ENCODE assay signal across 10 cellular contexts in genomic region chr2:226838758-226839555, GRCh38. TPM values are rescaled to one million over a fixed set of nuclear protein-coding genes. Genes with fewer than 3 reads are reported as not detected.
DNase-seq lines count a peak whose midpoint lies in the region; ATAC-seq, FAIRE-seq and TF ChIP-seq lines count a peak whose summit lies in the region.
"Had no signal": no experiment of that assay in that cellular context is flagged by ENCODE, and none has a peak within 500 bp of the region (broad histone marks: within the 10 kb centered on the region; RNA-seq: fewer than 3 reads in every experiment).

No MANE protein-coding gene starts in this region.

- 0 out of 6 replicates have a peak overlapping the region, but pooled peaks of 1 of the 2 experiments have one; percentile 13 for H3K27ac ChIP-seq in A549
- H3K27ac ChIP-seq: BLaER1 had no signal

- no peak overlapping the region; the same call in 2 of the 3 replicates for H3K4me3 ChIP-seq in A549
- peak overlapping the region; percentile 54 for H3K4me3 ChIP-seq in GM06990 (replicated peaks; ENCODE audit: low read depth, low read length)
- H3K4me3 ChIP-seq in Loucy (ENCODE audit: low read length, poor library complexity, severe bottlenecking) = peak overlapping the region; percentile 87
- H3K4me3 ChIP-seq: BLaER1 had no signal

- H3K4me3 Mint-ChIP-seq in activated naive CD8-positive, alpha-beta T cell treated with anti-CD3 and anti-CD28 coated beads, Interleukin-2, amount 50 U/mL, for 24 hours = peak overlapping the region; percentile 88

- H3K36me3 ChIP-seq in GM06990 (ENCODE audit: control insufficient read depth, insufficient read depth, low read length) (no peaks in the 10 kb centered on the region; the same call in 1 of the 2 replicates), Loucy (ENCODE audit: insufficient read depth, low read length) (no peaks in the 10 kb centered on the region)

- no peak for ATAC-seq in A549
- no peak for ATAC-seq in activated naive CD8-positive, alpha-beta T cell treated with anti-CD3 and anti-CD28 coated beads, Interleukin-2, amount 50 U/mL, for 24 hours

- no peak for TF ChIP-seq CTCF in A549 (IDR thresholded peaks at IDR 0.05)
- no peak for TF ChIP-seq CTCF in GM06990 (IDR thresholded peaks at IDR 0.05; ENCODE audit: insufficient read depth, low read length, poor library complexity, severe bottlenecking)
- no peak for TF ChIP-seq CTCF in Loucy (conservative IDR thresholded peaks at IDR 0.05; ENCODE audit: low read length)

- peaks cover 49% of the 10 kb centered on the region for H3K79me2 ChIP-seq in Loucy (ENCODE audit: insufficient read depth, low read length)

- H3K27ac Mint-ChIP-seq in activated naive CD8-positive, alpha-beta T cell treated with anti-CD3 and anti-CD28 coated beads, Interleukin-2, amount 50 U/mL, for 24 hours = peak overlapping the region; percentile 95

- no peak overlapping the region for H2AFZ ChIP-seq in Loucy (ENCODE audit: low read length)

- H3K4me2 ChIP-seq in A549 = peak overlapping the region; percentile 99
- peak overlapping the region; percentile 93 for H3K4me2 ChIP-seq in Loucy (ENCODE audit: low read depth, low read length, poor library complexity, severe bottlenecking)

- no peak for TF ChIP-seq POLR2A in A549 (IDR thresholded peaks at IDR 0.05; ENCODE audit: low read length)

- peak overlapping the region; percentile 97 for H3K9ac ChIP-seq in Loucy (ENCODE audit: low read depth, low read length, poor library complexity, severe bottlenecking)
- H3K9ac ChIP-seq: BLaER1 had no signal

- H3F3A ChIP-seq in Loucy (ENCODE audit: low read depth) = peaks cover 10% of the 10 kb centered on the region; the same call in 1 of the 2 replicates

- POLR2A ChIA-PET in A549 (lab: Yijun Ruan, JAX) = interaction anchor here (1.0 kb wide), 1 partner anchor 14 kb away, joined by 3 read pairs; no protein-coding TSS in a partner anchor

- H3K36me3 Mint-ChIP-seq in activated naive CD8-positive, alpha-beta T cell treated with anti-CD3 and anti-CD28 coated beads, Interleukin-2, amount 50 U/mL, for 24 hours (ENCODE audit: low read depth) = peaks cover 53% of the 10 kb centered on the region

- DNase-seq in A549 (ENCODE audit: low read depth in 1 of 2, low spot score in 1 of 2) (no peak), GM06990 (ENCODE audit: extremely low read depth, insufficient read length) (no peak), NCI-H526 treated with DMSO at 0.1 percent for 48 hours (lab: John Stamatoyannopoulos, UW) (no peak), GOT3 (lab: John Stamatoyannopoulos, UW) (no peak)
- no peak for DNase-seq in activated naive CD8-positive, alpha-beta T cell treated with anti-CD3 and anti-CD28 coated beads, Interleukin-2, amount 50 U/mL, for 24 hours
- no peak for DNase-seq in stimulated activated CD4-positive, alpha-beta T cell treated with anti-CD3 and anti-CD28 coated beads, Interleukin-2, amount 100 ng/mL, for 48 hours
- no peak for DNase-seq in stimulated activated CD4-positive, alpha-beta T cell treated with anti-CD3 and anti-CD28 coated beads, Interleukin-15, amount 100 ng/mL, for 24 hours
- DNase-seq: stimulated activated naive CD4-positive, alpha-beta T cell treated with Interleukin-2 at 50 U/mL for 16 hours had no signal

- CTCF ChIA-PET in A549 (lab: Yijun Ruan, JAX) = interaction anchor here (1.0 to 1.2 kb wide), 2 partner anchors 36 to 37 kb away, joined by 4 read pairs; no protein-coding TSS in a partner anchor

- TF ChIP-seq RAD21 in A549 (conservative IDR thresholded peaks at IDR 0.05 in 1 of 2, IDR thresholded peaks at IDR 0.05 in 1 of 2) = no peak

- peaks cover 11% of the 10 kb centered on the region for H4K20me1 ChIP-seq in Loucy (ENCODE audit: insufficient read depth, low read length, poor library complexity, severe bottlenecking)
- H4K20me1 ChIP-seq: BLaER1 had no signal

- 74% methylated on average over 13 of the region's 13 CpGs for WGBS in A549 (ENCODE audit: missing lambda C conversion rate)

- no peak for TF ChIP-seq EP300 in A549 (IDR thresholded peaks at IDR 0.05)

- no peaks in the 10 kb centered on the region for H3K9me3 Mint-ChIP-seq in activated naive CD8-positive, alpha-beta T cell treated with anti-CD3 and anti-CD28 coated beads, Interleukin-2, amount 50 U/mL, for 24 hours

- H3K4me1 Mint-ChIP-seq in activated naive CD8-positive, alpha-beta T cell treated with anti-CD3 and anti-CD28 coated beads, Interleukin-2, amount 50 U/mL, for 24 hours = peaks cover 77% of the 10 kb centered on the region

- H3K9me3 ChIP-seq in A549 = peaks cover 2% of the 10 kb centered on the region; the same call in 1 of the 3 replicates
- H3K9me3 ChIP-seq in Loucy (ENCODE audit: insufficient read depth, low read depth, low read length) = peaks cover 9% of the 10 kb centered on the region; the same call in 1 of the 2 replicates

- FAIRE-seq in A549 (lab: Jason Lieb, UNC) = no peak

- peaks cover 36% of the 10 kb centered on the region for H3K4me1 ChIP-seq in A549
- peaks cover 48% of the 10 kb centered on the region for H3K4me1 ChIP-seq in Loucy (ENCODE audit: insufficient read depth, low read length, poor library complexity, severe bottlenecking)

- H3K9me2 ChIP-seq in Loucy (replicated peaks; ENCODE audit: low read depth, low read length) = no peaks in the 10 kb centered on the region

- H3K27me3 ChIP-seq in GM06990 (replicated peaks; ENCODE audit: control insufficient read depth, insufficient read depth, low read length) = no peaks in the 10 kb centered on the region
- no peaks in the 10 kb centered on the region for H3K27me3 ChIP-seq in Loucy (ENCODE audit: insufficient read depth, low read length, poor library complexity, severe bottlenecking)
- H3K27me3 ChIP-seq: BLaER1 had no signal

- H3K27me3 Mint-ChIP-seq in activated naive CD8-positive, alpha-beta T cell treated with anti-CD3 and anti-CD28 coated beads, Interleukin-2, amount 50 U/mL, for 24 hours = no peaks in the 10 kb centered on the region

TF ChIP-seq in A549, 52 proteins besides CTCF, POLR2A, EP300 and RAD21:
- TF ChIP-seq TFCP2L1 (CRISPR knock-in tag; IDR thresholded peaks at IDR 0.05) (no peak), SREBF2 (IDR thresholded peaks at IDR 0.05) (no peak), HDAC2 (IDR thresholded peaks at IDR 0.05) (no peak), MYC (IDR thresholded peaks at IDR 0.05; ENCODE audit: borderline replicate concordance, low read length) (no peak), JUNB (IDR thresholded peaks at IDR 0.05) (no peak), MAFK (IDR thresholded peaks at IDR 0.05; ENCODE audit: partially characterized antibody) (no peak), GATA3 (IDR thresholded peaks at IDR 0.05; ENCODE audit: borderline replicate concordance) (no peak), NPAS2 (CRISPR knock-in tag; IDR thresholded peaks at IDR 0.05; ENCODE audit: borderline replicate concordance) (no peak), CBX8 (IDR thresholded peaks at IDR 0.05) (no peak), PBX3 (IDR thresholded peaks at IDR 0.05) (no peak), EHMT2 (IDR thresholded peaks at IDR 0.05; ENCODE audit: low read depth) (no peak), FOSL2 (IDR thresholded peaks at IDR 0.05) (no peak), FOSL2 (CRISPR knock-in tag; IDR thresholded peaks at IDR 0.05) (no peak), ELK1 (IDR thresholded peaks at IDR 0.05; ENCODE audit: low read depth, low read length) (no peak), HES2 (IDR thresholded peaks at IDR 0.05) (no peak), RCOR1 (IDR thresholded peaks at IDR 0.05; ENCODE audit: low read depth, low read length) (no peak)
TF ChIP-seq in A549: peak in this region for 0.

RNA-seq across cellular contexts. Expression of gene RHBDD1, which starts 3.1 kb away (rescaled TPM):
- 46.9 and 50.6 TPM in 2 replicates for polyA plus RNA-seq in A549 (2011; rRNA removed)
- polyA plus RNA-seq in A549 (2012; cell fraction: cytosol; rRNA removed) = 4.9 and 6.1 TPM in 2 replicates
- 5.1 and 6.0 TPM in 2 replicates for polyA plus RNA-seq in A549 (2012; cell fraction: nucleus; rRNA removed)
- polyA plus RNA-seq in A549 (2017; fragmentation: RNase III; extraction: RNeasy Plus Mini Kit Qiagen cat#74134 plus additional on column Dnase treatment) = 8.3 to 8.6 TPM (median 8.6 TPM) in 3 replicates
- 60.9 and 78.3 TPM in 2 replicates for polyA minus RNA-seq in A549 (2011; rRNA and poly(A)+ RNA removed)

RNA-seq across cellular contexts. Expression of gene IRS1, which starts 39.3 kb away (rescaled TPM):
- 10.4 and 12.9 TPM in 2 replicates for polyA plus RNA-seq in A549 (2011; rRNA removed)
- 13.4 and 20.3 TPM in 2 replicates for polyA plus RNA-seq in A549 (2012; cell fraction: cytosol; rRNA removed)
- polyA plus RNA-seq in A549 (2012; cell fraction: nucleus; rRNA removed) = 15.9 and 22.7 TPM in 2 replicates
- 13.1 to 15.6 TPM (median 13.9 TPM) in 3 replicates for polyA plus RNA-seq in A549 (2017; fragmentation: RNase III; extraction: RNeasy Plus Mini Kit Qiagen cat#74134 plus additional on column Dnase treatment)
- 22.6 and 23.6 TPM in 2 replicates for polyA minus RNA-seq in A549 (2011; rRNA and poly(A)+ RNA removed)
